ENCODE assay signal across 6 cellular contexts in the genomic region with DNA sequence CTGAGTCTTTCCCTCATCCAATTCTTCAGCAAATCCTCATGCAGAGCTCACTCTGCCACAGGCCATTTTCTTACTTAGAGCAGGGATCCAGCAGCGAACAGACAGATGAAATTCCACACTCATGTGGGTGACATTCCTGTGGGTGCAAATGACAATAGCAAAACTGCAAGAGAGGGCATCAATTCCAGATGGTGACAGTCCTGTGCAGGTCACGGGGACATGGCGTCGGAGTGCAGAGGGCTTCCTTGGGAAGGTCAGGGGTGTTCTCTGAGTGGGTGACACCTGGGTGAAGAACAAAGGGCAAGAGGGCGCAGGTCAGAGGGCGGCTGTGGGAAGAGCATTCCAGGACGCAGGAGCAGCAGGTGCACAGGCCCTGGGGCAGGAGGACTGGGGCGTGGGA.
A peak's percentile ranks its signal among the peaks of the same experiment; 100 is the strongest.
DNase-seq lines count a peak whose midpoint lies in the region; ATAC-seq, FAIRE-seq and TF ChIP-seq lines count a peak whose summit lies in the region.
"Not testable (repeated sequence)": the region's sequence is repeated elsewhere in the genome, so short reads cannot be mapped to it uniquely, and the experiment has no call there.

No MANE protein-coding gene starts in this region.

- H3K27me3 Mint-ChIP-seq in Caco-2 (ENCODE audit: insufficient read depth, unreplicated experiment); neural crest cell (ENCODE audit: low read depth): not testable (repeated sequence)

- H3K36me3 ChIP-seq in Caco-2 (ENCODE audit: control insufficient read depth, insufficient read depth, low read length); HEK293 (ENCODE audit: control insufficient read depth in 2 of 2, insufficient read depth in 1 of 2, low read length in 2 of 2); RWPE2 (ENCODE audit: low read depth): not testable (repeated sequence)

- not testable (repeated sequence) for H3K27me3 ChIP-seq in Caco-2 (replicated peaks; ENCODE audit: control insufficient read depth, insufficient read depth, low read length); RWPE2 (ENCODE audit: insufficient read depth, poor library complexity, severe bottlenecking)

- not testable (repeated sequence) for DNase-seq in Caco-2; neural crest cell (ENCODE audit: low read depth, low spot score); urothelium cell line (ENCODE audit: low spot score)
- DNase-seq in RWPE2 (ENCODE audit: low spot score): peak; percentile 66
- peak; percentile 35 for DNase-seq in astrocyte of the hippocampus (ENCODE audit: low read depth, low spot score)

- not testable (repeated sequence) for BruUV-seq in Caco-2 (replicated peaks; lab: Mats Ljungman, UMichigan)

- not testable (repeated sequence) for TF ChIP-seq CTCF in Caco-2 (IDR thresholded peaks at IDR 0.05; ENCODE audit: insufficient read depth in 1 of 2, low read depth in 1 of 2, low read length in 1 of 2, severe bottlenecking in 1 of 2, unreplicated experiment in 1 of 2); HEK293 (tag by site-specific recombination; IDR thresholded peaks at IDR 0.05); RWPE2 (IDR thresholded peaks at IDR 0.05; ENCODE audit: poor library complexity, severe bottlenecking); neural crest cell (conservative IDR thresholded peaks at IDR 0.05)

- peaks cover 27% of the 10 kb centered on the region for H3K4me1 ChIP-seq in Caco-2
- not testable (repeated sequence) for H3K4me1 ChIP-seq in HEK293 (ENCODE audit: control insufficient read depth, insufficient read depth, low read length); RWPE2 (ENCODE audit: insufficient read depth, poor library complexity, severe bottlenecking)

- H3K27ac Mint-ChIP-seq in Caco-2 (ENCODE audit: unreplicated experiment) (peak overlapping the region; percentile 5), neural crest cell (ENCODE audit: unreplicated experiment) (peak overlapping the region; percentile 5)

- not testable (repeated sequence) for H3K4me3 Mint-ChIP-seq in Caco-2 (ENCODE audit: unreplicated experiment); neural crest cell

- not testable (repeated sequence) for H3K27ac ChIP-seq in HEK293 (ENCODE audit: extremely low read depth, low read depth, low read length); RWPE2 (ENCODE audit: poor library complexity, severe bottlenecking)

- H3K4me3 ChIP-seq in Caco-2 (ENCODE audit: low read depth, low read length); HEK293 (ENCODE audit: low read depth, low read length); RWPE2 (ENCODE audit: severe bottlenecking): not testable (repeated sequence)

- ATAC-seq in RWPE2 (ENCODE audit: low read depth): not testable (repeated sequence)

- not testable (repeated sequence) for H3K9me3 ChIP-seq in Caco-2; HEK293 (ENCODE audit: control insufficient read depth, insufficient read depth, low read depth, low read length); RWPE2 (ENCODE audit: severe bottlenecking)

- peak; percentile 99 for FAIRE-seq in urothelium cell line (lab: Jason Lieb, UNC)

- H3K4me1 Mint-ChIP-seq in Caco-2 (ENCODE audit: low read depth, unreplicated experiment) (peaks cover 38% of the 10 kb centered on the region), neural crest cell (peaks cover 10% of the 10 kb centered on the region)

- CTCF ChIA-PET in Caco-2 (lab: Charles Lee): interaction anchor here (0.6 to 1.3 kb wide), 2 partner anchors 20 to 293 kb away, joined by 5 read pairs; no protein-coding TSS in a partner anchor
- CTCF ChIA-PET in HEK293 (lab: Yijun Ruan, JAX): not testable (repeated sequence)

- H3K9me3 Mint-ChIP-seq in Caco-2 (ENCODE audit: unreplicated experiment); neural crest cell: not testable (repeated sequence)

- H3K36me3 Mint-ChIP-seq in Caco-2 (ENCODE audit: insufficient read depth, unreplicated experiment); neural crest cell (ENCODE audit: low read depth): not testable (repeated sequence)

- POLR2A ChIA-PET in Caco-2 (lab: Charles Lee); HEK293 (lab: Yijun Ruan, JAX): not testable (repeated sequence)

- intact Hi-C loops in Caco-2 (cut with micrococcal nuclease; ENCODE audit: unreplicated experiment): not testable (repeated sequence)

TF ChIP-seq in HEK293, 187 proteins besides CTCF, POLR2A, EP300 and RAD21:
- TF ChIP-seq EGR2 (tag by site-specific recombination; IDR thresholded peaks at IDR 0.05; ENCODE audit: low read depth) (peak; percentile 98), ZFHX2 (tag by site-specific recombination; conservative IDR thresholded peaks at IDR 0.05) (peak; percentile 87)
